In the genomic region with DNA sequence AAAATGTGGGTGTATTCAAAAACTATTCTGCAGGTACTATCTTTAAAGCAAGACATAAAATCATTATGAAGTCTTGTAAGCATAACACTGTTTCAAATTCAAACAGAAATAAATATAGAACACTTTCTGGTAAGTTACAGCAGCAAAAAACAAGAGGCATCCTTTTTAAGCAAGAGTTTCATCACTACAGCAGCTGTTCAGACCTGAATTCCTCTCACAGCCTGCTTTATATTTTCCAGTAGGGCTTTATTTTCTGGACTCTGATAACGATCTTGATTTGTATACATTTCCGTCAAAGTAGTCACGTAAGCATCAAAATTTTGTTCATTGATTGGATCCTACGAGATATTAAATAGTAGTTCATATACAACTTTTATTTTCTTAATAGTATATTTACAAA, we compare ENCODE assay signal across 15 cellular contexts. TPM values are rescaled to one million over a fixed set of nuclear protein-coding genes. Genes with fewer than 3 reads are reported as not detected.
DNase-seq lines count a peak whose midpoint lies in the region; ATAC-seq and TF ChIP-seq lines count a peak whose summit lies in the region.
"Had no signal": no experiment of that assay in that cellular context is flagged by ENCODE, and none has a peak within 500 bp of the region (broad histone marks: within the 10 kb centered on the region; RNA-seq: fewer than 3 reads in every experiment).

No MANE protein-coding gene starts in this region.

- peaks cover 8% of the 10 kb centered on the region for H3K4me1 Mint-ChIP-seq in activated CD8-positive, alpha-beta memory T cell treated with anti-CD3 and anti-CD28 coated beads, Interleukin-2, amount 10 ng/mL, durations not matched to agents 7 days and 5 days

- CTCF ChIA-PET in activated CD8-positive, alpha-beta memory T cell treated with anti-CD3 and anti-CD28 coated beads, Interleukin-2, amount 10 ng/mL, durations not matched to agents 7 days and 5 days (lab: Charles Lee), result no interaction called here

- no peaks in the 10 kb centered on the region for H3K36me3 Mint-ChIP-seq in activated CD8-positive, alpha-beta memory T cell treated with anti-CD3 and anti-CD28 coated beads, Interleukin-2, amount 10 ng/mL, durations not matched to agents 7 days and 5 days

- H3K4me3 Mint-ChIP-seq in activated CD8-positive, alpha-beta memory T cell treated with anti-CD3 and anti-CD28 coated beads, Interleukin-2, amount 10 ng/mL, durations not matched to agents 7 days and 5 days, result no peak overlapping the region
- H3K4me3 Mint-ChIP-seq: CD4-positive, alpha-beta T cell had no signal

- no peak for TF ChIP-seq POLR2A in transverse colon (IDR thresholded peaks at IDR 0.05)

- H3K4me3 ChIP-seq in GM23248, result peak overlapping the region; percentile 39; the same call in 1 of the 2 replicates
- peak overlapping the region; percentile 2; the same call in 1 of the 2 replicates for H3K4me3 ChIP-seq in SJSA1
- H3K4me3 ChIP-seq in left lung, result no peak overlapping the region
- no peak overlapping the region for H3K4me3 ChIP-seq in transverse colon
- H3K4me3 ChIP-seq: pancreas had no signal

- WGBS in GM23248 (ENCODE audit: low coverage in 1 of 2, low lambda C conversion rate in 2 of 2, missing lambda C conversion rate in 2 of 2), 2 experiments, result 44 to 48% methylated on average over 4 of the region's 4 CpGs
- WGBS in transverse colon (ENCODE audit: low coverage in 1 of 2), 2 donors, result 35 to 44% methylated on average over 4 of the region's 4 CpGs

- peaks cover 20% of the 10 kb centered on the region; the same call in 1 of the 2 replicates for H3K4me1 ChIP-seq in GM23248 (ENCODE audit: insufficient read depth)
- H3K4me1 ChIP-seq in SJSA1 (replicated peaks), result peaks cover 74% of the 10 kb centered on the region
- no peaks in the 10 kb centered on the region for H3K4me1 ChIP-seq in left lung
- peaks cover 0 to 7% (median 3%) of the 10 kb centered on the region in 4 donors for H3K4me1 ChIP-seq in transverse colon
- H3K4me1 ChIP-seq: pancreas had no signal

- H3F3A ChIP-seq in GM23248 (ENCODE audit: insufficient read depth), result peaks cover 11% of the 10 kb centered on the region; the same call in 1 of the 2 replicates

- H3K27me3 ChIP-seq in GM23248 (replicated peaks; ENCODE audit: insufficient read depth) (no peaks in the 10 kb centered on the region), SJSA1 (replicated peaks) (no peaks in the 10 kb centered on the region), left lung (peaks cover 0 to 9% of the 10 kb centered on the region in 2 donors), transverse colon (no peaks in the 10 kb centered on the region)

- H3K9me3 ChIP-seq in GM23248 (ENCODE audit: low read depth) (no peaks in the 10 kb centered on the region), SJSA1 (replicated peaks) (no peaks in the 10 kb centered on the region), left lung (no peaks in the 10 kb centered on the region), transverse colon (no peaks in the 10 kb centered on the region)
- H3K9me3 ChIP-seq: pancreas had no signal

- TF ChIP-seq EP300 in transverse colon (IDR thresholded peaks at IDR 0.05; ENCODE audit: low read depth), result no peak

- peak overlapping the region; percentile 57 for H3K4me2 ChIP-seq in GM23248 (ENCODE audit: unreplicated experiment)

- H3K9me2 ChIP-seq in GM23248 (ENCODE audit: insufficient read depth), result no peaks in the 10 kb centered on the region

- H3K27ac Mint-ChIP-seq in activated CD8-positive, alpha-beta memory T cell treated with anti-CD3 and anti-CD28 coated beads, Interleukin-2, amount 10 ng/mL, durations not matched to agents 7 days and 5 days, result no peak overlapping the region
- H3K27ac Mint-ChIP-seq: CD4-positive, alpha-beta T cell had no signal

- H2AFZ ChIP-seq in GM23248, result peak overlapping the region; percentile 46; the same call in 1 of the 2 replicates

- no peak for TF ChIP-seq CTCF in left lung (IDR thresholded peaks at IDR 0.05)
- no peak for TF ChIP-seq CTCF in transverse colon (IDR thresholded peaks at IDR 0.05)

- peak; percentile 41 for DNase-seq in GM23248
- DNase-seq in SJSA1 (ENCODE audit: low read depth in 1 of 2, low spot score in 2 of 2), result no peak
- DNase-seq in left lung, result no peak
- DNase-seq in transverse colon, result no peak
- DNase-seq in NCI-H69 (lab: John Stamatoyannopoulos, UW), result no peak
- no peak for DNase-seq in SKM-1 treated with dmso at 0.1 percent for 144 hours (lab: John Stamatoyannopoulos, UW; ENCODE audit: unreplicated experiment)
- no peak for DNase-seq in activated CD8-positive, alpha-beta memory T cell treated with anti-CD3 and anti-CD28 coated beads, Interleukin-2, amount 10 ng/mL, durations not matched to agents 7 days and 5 days
- DNase-seq: CD4-positive, alpha-beta T cell; NCI-H1048; NCI-H2081; NCI-H510A treated with DMSO at 0.1 percent for 48 hours; pancreas; SHP77 had no signal

- H3K27ac ChIP-seq in GM23248 (peak overlapping the region; percentile 43), SJSA1 (peak overlapping the region; percentile 94), left lung (no peak overlapping the region), transverse colon (peak overlapping the region; percentile 55 to 76 (median 62))
- H3K27ac ChIP-seq: pancreas had no signal

- H3K9ac ChIP-seq in GM23248, result peak overlapping the region; percentile 36; the same call in 1 of the 2 replicates

- no peaks in the 10 kb centered on the region for H3K9me3 Mint-ChIP-seq in activated CD8-positive, alpha-beta memory T cell treated with anti-CD3 and anti-CD28 coated beads, Interleukin-2, amount 10 ng/mL, durations not matched to agents 7 days and 5 days (ENCODE audit: low read depth)
- H3K9me3 Mint-ChIP-seq: CD4-positive, alpha-beta T cell had no signal

- H3K79me2 ChIP-seq in GM23248 (ENCODE audit: insufficient read depth), result no peaks in the 10 kb centered on the region

- H3K36me3 ChIP-seq in GM23248 (ENCODE audit: low read depth) (no peaks in the 10 kb centered on the region), SJSA1 (no peaks in the 10 kb centered on the region), left lung (no peaks in the 10 kb centered on the region), transverse colon (no peaks in the 10 kb centered on the region)
- H3K36me3 ChIP-seq: pancreas had no signal

- ATAC-seq in left lung, result peak; percentile 11
- no peak for ATAC-seq in activated CD8-positive, alpha-beta memory T cell treated with anti-CD3 and anti-CD28 coated beads, Interleukin-2, amount 10 ng/mL, durations not matched to agents 7 days and 5 days
- ATAC-seq: HepG2, left lobe of liver had no signal

- no peaks in the 10 kb centered on the region for H4K20me1 ChIP-seq in GM23248 (ENCODE audit: insufficient read depth)

- in situ Hi-C loops in GM23248 (cut with MboI) (no loop called here), transverse colon (cut with MboI; ENCODE audit: low pct_ligation_motif_present in 1 of 4, low pct_unique_long_range_greater_than_20kb in 1 of 4, low sequenced_read_pairs in 3 of 4) (no loop called here)

- H3K27me3 Mint-ChIP-seq in activated CD8-positive, alpha-beta memory T cell treated with anti-CD3 and anti-CD28 coated beads, Interleukin-2, amount 10 ng/mL, durations not matched to agents 7 days and 5 days, result no peaks in the 10 kb centered on the region
- H3K27me3 Mint-ChIP-seq: CD4-positive, alpha-beta T cell had no signal

- intact Hi-C loops in left lung (cut with DNase I) (no loop called here), transverse colon (cut with DNase I; ENCODE audit: low total_unique reads) (no loop called here)

RNA-seq across cellular contexts. Expression of gene PXDN, which starts 47.4 kb away (rescaled TPM):
- total RNA-seq in GM23248 (2014; rRNA removed; shearing (Covaris generic)), result 263 and 291 TPM in 2 replicates
- polyA plus RNA-seq in GM23248 (2016; fragmentation: Nextera tagmentation; extraction: Ambion mirVana), result 222 and 235 TPM in 2 replicates
- 199 and 310 TPM in 2 replicates for total RNA-seq in SJSA1 (2014; rRNA removed; shearing (Covaris generic))
- total RNA-seq in left lung, result 100 to 1,000 TPM in 1 of 2 donors, 10 to 100 TPM in 1; 44.8 to 116 TPM
- 10 to 100 TPM in 3 of 4 donors, 1 to 10 TPM in 1; 9.0 to 46.2 (median 18.5) TPM for total RNA-seq in transverse colon
- total RNA-seq in activated CD8-positive, alpha-beta memory T cell treated with anti-CD3 and anti-CD28 coated beads, Interleukin-2, amount 10 ng/mL, durations not matched to agents 7 days and 5 days, result 1 to 10 TPM; 2.0 to 3.1 TPM
- total RNA-seq: HepG2 had no signal
- polyA plus RNA-seq: HepG2 had no signal

Comparison
In these comparisons a context has a peak if more than half of its experiments do, and no peak if none do; other contexts are left out.
1. H3K27ac ChIP-seq: peak in GM23248 (single experiment), SJSA1 (single experiment) and transverse colon (4 of 4); none in left lung (0 of 2).
2. H3K4me3 ChIP-seq: peak in GM23248 (single experiment) and SJSA1 (single experiment); none in left lung (0 of 2) and transverse colon (0 of 4).